14 cellular contexts compared by ENCODE assay signal in genomic region chr4:117560329-117560728, GRCh38.
A peak's percentile ranks its signal among the peaks of the same experiment; 100 is the strongest.
DNase-seq lines count a peak whose midpoint lies in the region; ATAC-seq and TF ChIP-seq lines count a peak whose summit lies in the region.
"Had no signal": no experiment of that assay in that cellular context is flagged by ENCODE, and none has a peak within 500 bp of the region (broad histone marks: within the 10 kb centered on the region; RNA-seq: fewer than 3 reads in every experiment).

No MANE protein-coding gene starts in this region.

- H3K4ac ChIP-seq in neuronal stem cell (ENCODE audit: low read length): no peak overlapping the region

- no peak overlapping the region for H3K23ac ChIP-seq in neuronal stem cell (ENCODE audit: low read depth, low read length, poor library complexity)

- intact Hi-C loops in transverse colon (cut with DNase I; ENCODE audit: low total_unique reads): no loop called here

- H3K4me3 Mint-ChIP-seq in T-helper 2 cell treated with Interferon-gamma antibody and Interleukin-4, amounts not matched to agents 5 μg/mL and 100 μg/mL, for 36 hours: no peak overlapping the region
- H3K4me3 Mint-ChIP-seq: CD8-positive, alpha-beta memory T cell had no signal

- no peak overlapping the region for H4K8ac ChIP-seq in neuronal stem cell (ENCODE audit: low read depth, low read length)

- DNase-seq in BE2C (no peak), LHCN-M2 (ENCODE audit: low read depth) (peak; percentile 50), iris pigment epithelial cell (ENCODE audit: low read depth) (peak; percentile 2), neuronal stem cell (ENCODE audit: low spot score) (no peak), transverse colon (no peak), NCI-H187 (lab: John Stamatoyannopoulos, UW) (no peak)
- DNase-seq in T-helper 2 cell treated with Interferon-gamma antibody and Interleukin-4, amounts not matched to agents 5 μg/mL and 100 μg/mL, for 36 hours (ENCODE audit: low spot score): no peak
- DNase-seq: activated CD4-positive, CD25-positive, alpha-beta regulatory T cell; activated naive CD4-positive, alpha-beta T cell; CD8-positive, alpha-beta memory T cell; kidney; NCI-H774 had no signal

- H3K9me3 Mint-ChIP-seq in T-helper 2 cell treated with Interferon-gamma antibody and Interleukin-4, amounts not matched to agents 5 μg/mL and 100 μg/mL, for 36 hours: no peaks in the 10 kb centered on the region

- H3K4me2 ChIP-seq in neuronal stem cell (ENCODE audit: insufficient read depth, low read length, poor library complexity, severe bottlenecking): no peak overlapping the region

- H2AK5ac ChIP-seq in neuronal stem cell (ENCODE audit: low read depth, low read length): no peak overlapping the region

- no peak overlapping the region for H3K9ac ChIP-seq in neuronal stem cell (ENCODE audit: low read depth, low read length, poor library complexity)
- H3K9ac ChIP-seq: parathyroid adenoma had no signal

- WGBS in neuronal stem cell (ENCODE audit: extremely low coverage in 2 of 2, insufficient read length in 2 of 2, insufficient replicate concordance in 1 of 2), 2 donors: no CpG with 5 or more reads among the region's 1 CpG
- WGBS in transverse colon (ENCODE audit: low coverage in 1 of 2), 2 donors: 50 to 56% methylated on average over 1 of the region's 1 CpG

- no peaks in the 10 kb centered on the region for H3K36me3 Mint-ChIP-seq in T-helper 2 cell treated with Interferon-gamma antibody and Interleukin-4, amounts not matched to agents 5 μg/mL and 100 μg/mL, for 36 hours (ENCODE audit: low read depth)
- H3K36me3 Mint-ChIP-seq: CD8-positive, alpha-beta memory T cell had no signal

- no peak for TF ChIP-seq EP300 in transverse colon (IDR thresholded peaks at IDR 0.05; ENCODE audit: low read depth)

- no peaks in the 10 kb centered on the region for H3K27me3 Mint-ChIP-seq in T-helper 2 cell treated with Interferon-gamma antibody and Interleukin-4, amounts not matched to agents 5 μg/mL and 100 μg/mL, for 36 hours (ENCODE audit: low read depth)
- H3K27me3 Mint-ChIP-seq: CD8-positive, alpha-beta memory T cell had no signal

- in situ Hi-C loops in transverse colon (cut with MboI; ENCODE audit: low pct_ligation_motif_present in 1 of 4, low pct_unique_long_range_greater_than_20kb in 1 of 4, low sequenced_read_pairs in 3 of 4): no loop called here

- TF ChIP-seq CTCF in BE2C (IDR thresholded peaks at IDR 0.05; ENCODE audit: low read depth, low read length) (0 out of 2 replicates have a peak, but pooled peaks have one; percentile 13), transverse colon (IDR thresholded peaks at IDR 0.05) (no peak)

- no peaks in the 10 kb centered on the region for H3K4me1 Mint-ChIP-seq in T-helper 2 cell treated with Interferon-gamma antibody and Interleukin-4, amounts not matched to agents 5 μg/mL and 100 μg/mL, for 36 hours (ENCODE audit: low read depth)
- H3K4me1 Mint-ChIP-seq: CD8-positive, alpha-beta memory T cell had no signal

- H2BK120ac ChIP-seq in neuronal stem cell (ENCODE audit: low read depth, low read length): no peak overlapping the region

- H3K18ac ChIP-seq in neuronal stem cell (ENCODE audit: low read length): no peak overlapping the region

- H3K36me3 ChIP-seq in BE2C (no peaks in the 10 kb centered on the region), neuronal stem cell (replicated peaks in 1 of 2; ENCODE audit: control insufficient read depth in 2 of 2, insufficient read depth in 2 of 2, low read length in 2 of 2) (no peaks in the 10 kb centered on the region), transverse colon (no peaks in the 10 kb centered on the region)

- H2BK5ac ChIP-seq in neuronal stem cell (ENCODE audit: low read length): no peak overlapping the region

- H3K27ac ChIP-seq in neuronal stem cell (replicated peaks; ENCODE audit: low read length): no peak overlapping the region
- no peak overlapping the region for H3K27ac ChIP-seq in transverse colon
- H3K27ac ChIP-seq: parathyroid adenoma had no signal

- H3K4me1 ChIP-seq in BE2C (no peaks in the 10 kb centered on the region), neuronal stem cell (ENCODE audit: control insufficient read depth in 2 of 2, insufficient read depth in 1 of 2, low read depth in 1 of 2, low read length in 2 of 2) (no peaks in the 10 kb centered on the region), transverse colon (no peaks in the 10 kb centered on the region)
- H3K4me1 ChIP-seq: parathyroid adenoma had no signal

- H3K14ac ChIP-seq in neuronal stem cell (ENCODE audit: low read length): no peak overlapping the region

- H3K27me3 ChIP-seq in BE2C (no peaks in the 10 kb centered on the region), neuronal stem cell (ENCODE audit: control insufficient read depth in 3 of 3, insufficient read depth in 3 of 3, low read depth in 1 of 3, low read length in 3 of 3) (no peaks in the 10 kb centered on the region), transverse colon (no peaks in the 10 kb centered on the region)

- no peak overlapping the region for H2AFZ ChIP-seq in neuronal stem cell (ENCODE audit: low read length)
- H2AFZ ChIP-seq: parathyroid adenoma had no signal

- no peak overlapping the region for H2BK12ac ChIP-seq in neuronal stem cell (ENCODE audit: low read length)

- H2BK15ac ChIP-seq in neuronal stem cell (ENCODE audit: low read length): no peak overlapping the region

- no peak overlapping the region for H3K27ac Mint-ChIP-seq in T-helper 2 cell treated with Interferon-gamma antibody and Interleukin-4, amounts not matched to agents 5 μg/mL and 100 μg/mL, for 36 hours
- H3K27ac Mint-ChIP-seq: CD8-positive, alpha-beta memory T cell had no signal

- no peaks in the 10 kb centered on the region for H3K79me1 ChIP-seq in neuronal stem cell (ENCODE audit: low read depth, low read length)

- TF ChIP-seq POLR2A in transverse colon (IDR thresholded peaks at IDR 0.05): no peak

- H3K4me3 ChIP-seq in BE2C (ENCODE audit: low read depth, low read length): no peak overlapping the region
- H3K4me3 ChIP-seq in neuronal stem cell (ENCODE audit: low read length in 2 of 2): no peak overlapping the region
- no peak overlapping the region for H3K4me3 ChIP-seq in transverse colon

- H3K9me3 ChIP-seq in BE2C (no peaks in the 10 kb centered on the region), neuronal stem cell (replicated peaks in 1 of 2; ENCODE audit: control insufficient read depth in 2 of 2, insufficient read depth in 1 of 2, low read depth in 1 of 2, low read length in 2 of 2) (no peaks in the 10 kb centered on the region), transverse colon (no peaks in the 10 kb centered on the region)

- ATAC-seq in SK-N-SH treated with all-trans-retinoic acid at 6 μM for 48 hours: peak; percentile 71

- H4K91ac ChIP-seq in neuronal stem cell (ENCODE audit: low read depth, low read length, poor library complexity): no peak overlapping the region

TF ChIP-seq in SK-N-SH treated with all-trans-retinoic acid at 6 μM for 48 hours, 23 proteins besides CTCF, POLR2A, EP300 and RAD21:
- TF ChIP-seq POU6F1 (CRISPR knock-in tag; IDR thresholded peaks at IDR 0.05; ENCODE audit: borderline replicate concordance, low read depth): no peak
- no peak for TF ChIP-seq TCF4 (CRISPR knock-in tag; IDR thresholded peaks at IDR 0.05; ENCODE audit: borderline replicate concordance)
- TF ChIP-seq SNAI2 (CRISPR knock-in tag; IDR thresholded peaks at IDR 0.05): no peak
- no peak for TF ChIP-seq GLIS3 (CRISPR knock-in tag; IDR thresholded peaks at IDR 0.05)
- no peak for TF ChIP-seq ISL1 (CRISPR knock-in tag; IDR thresholded peaks at IDR 0.05)
- no peak for TF ChIP-seq ZFP30 (CRISPR knock-in tag; IDR thresholded peaks at IDR 0.05)
- no peak for TF ChIP-seq ZNF70 (CRISPR knock-in tag; IDR thresholded peaks at IDR 0.05)
- TF ChIP-seq ARNTL (CRISPR knock-in tag; IDR thresholded peaks at IDR 0.05; ENCODE audit: borderline replicate concordance, low read depth): no peak
- TF ChIP-seq ZFP3 (CRISPR knock-in tag; IDR thresholded peaks at IDR 0.05): no peak
- no peak for TF ChIP-seq ZNF8 (CRISPR knock-in tag; IDR thresholded peaks at IDR 0.05)
- no peak for TF ChIP-seq ZNF565 (CRISPR knock-in tag; conservative IDR thresholded peaks at IDR 0.05; ENCODE audit: low read depth)
- TF ChIP-seq OSR1 (CRISPR knock-in tag; IDR thresholded peaks at IDR 0.05): no peak
- TF ChIP-seq ESRRG (CRISPR knock-in tag; IDR thresholded peaks at IDR 0.05): no peak
- TF ChIP-seq CREB5 (CRISPR knock-in tag; IDR thresholded peaks at IDR 0.05; ENCODE audit: low read depth): no peak

Comparison
In these comparisons a context has a peak if more than half of its experiments do, and no peak if none do; other contexts are left out.
1. DNase-seq: peak in LHCN-M2 (single experiment) and iris pigment epithelial cell (single experiment); none in BE2C (single experiment), neuronal stem cell (single experiment), transverse colon (single experiment), T-helper 2 cell treated with Interferon-gamma antibody and Interleukin-4, amounts not matched to agents 5 μg/mL and 100 μg/mL, for 36 hours (single experiment) and NCI-H187 (0 of 2).